ENCODE assay signal across 15 cellular contexts in the genomic region with DNA sequence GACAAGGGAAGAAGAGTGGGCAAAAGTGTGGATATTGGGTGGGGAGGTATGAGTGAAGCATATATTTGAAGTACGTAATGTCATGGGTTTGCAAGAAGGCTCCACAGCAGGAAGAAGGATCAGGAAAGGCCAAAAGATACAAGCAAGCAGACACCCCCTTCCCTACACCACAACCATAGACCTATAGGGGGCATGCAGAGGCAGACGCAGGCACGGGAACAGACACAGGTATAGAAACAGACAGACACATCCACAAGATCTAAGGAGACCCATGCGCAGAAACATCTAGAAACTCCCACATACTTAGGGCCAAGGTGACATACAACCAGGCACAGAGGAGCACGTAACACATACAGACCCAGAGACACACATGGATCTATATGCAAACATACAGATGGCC. TPM values are rescaled to one million over a fixed set of nuclear protein-coding genes. Genes with fewer than 3 reads are reported as not detected.
DNase-seq lines count a peak whose midpoint lies in the region; ATAC-seq and TF ChIP-seq lines count a peak whose summit lies in the region.
"Had no signal": no experiment of that assay in that cellular context is flagged by ENCODE, and none has a peak within 500 bp of the region (broad histone marks: within the 10 kb centered on the region; RNA-seq: fewer than 3 reads in every experiment).

No MANE protein-coding gene starts in this region.

- CTCF ChIA-PET in naive thymus-derived CD4-positive, alpha-beta T cell (lab: Charles Lee), result no interaction called here
- CTCF ChIA-PET in activated naive CD4-positive, alpha-beta T cell treated with anti-CD3 and anti-CD28 coated beads, Interleukin-2, amount 10 ng/mL, durations not matched to agents 7 days and 5 days (lab: Charles Lee), result no interaction called here

- H3K4me3 ChIP-seq in WERI-Rb-1 (ENCODE audit: low read depth, low read length) (no peak overlapping the region), fibroblast of villous mesenchyme (ENCODE audit: low read depth, low read length) (no peak overlapping the region), trophoblast cell (ENCODE audit: low read depth, low read length) (no peak overlapping the region)
- no peak overlapping the region for H3K4me3 ChIP-seq in naive thymus-derived CD4-positive, alpha-beta T cell (ENCODE audit: low read length)
- H3K4me3 ChIP-seq: adrenal gland had no signal

- no peak overlapping the region for H3K9ac ChIP-seq in trophoblast cell (ENCODE audit: low read length)

- H4K91ac ChIP-seq in trophoblast cell (ENCODE audit: low read depth, low read length), result no peak overlapping the region

- DNase-seq in ELF-1 (ENCODE audit: low read depth, low spot score), result peak; percentile 71
- DNase-seq in WERI-Rb-1, result peak; percentile 24
- peak; percentile 17 for DNase-seq in fibroblast of villous mesenchyme (ENCODE audit: low read depth)
- DNase-seq in trophoblast cell, result no peak
- no peak for DNase-seq in naive thymus-derived CD4-positive, alpha-beta T cell
- no peak for DNase-seq in KG1 (lab: John Stamatoyannopoulos, UW)
- DNase-seq in GM19240 (ENCODE audit: insufficient read length, low spot score), result no peak
- no peak for DNase-seq in activated naive CD4-positive, alpha-beta T cell treated with anti-CD3 and anti-CD28 coated beads, Interleukin-2, amount 10 ng/mL, durations not matched to agents 7 days and 5 days
- DNase-seq: activated CD4-positive, alpha-beta T cell treated with anti-CD3 and anti-CD28 coated beads for 4 hours; NCI-H1436; stimulated activated CD4-positive, alpha-beta T cell treated with anti-CD3 and anti-CD28 coated beads, Interleukin-2, amount 100 ng/mL, for 48 hours had no signal

- H4K8ac ChIP-seq in trophoblast cell (ENCODE audit: low read depth, low read length), result no peak overlapping the region

- H3K9me3 ChIP-seq in WERI-Rb-1 (ENCODE audit: severe bottlenecking) (no peaks in the 10 kb centered on the region), trophoblast cell (ENCODE audit: insufficient read depth, low read depth, low read length) (no peaks in the 10 kb centered on the region)
- no peaks in the 10 kb centered on the region for H3K9me3 ChIP-seq in naive thymus-derived CD4-positive, alpha-beta T cell (ENCODE audit: control insufficient read depth in 2 of 3, low read length in 3 of 3)
- H3K9me3 ChIP-seq: adrenal gland had no signal

- H2AK5ac ChIP-seq in trophoblast cell (ENCODE audit: low read length), result no peak overlapping the region

- H3K79me1 ChIP-seq in trophoblast cell (ENCODE audit: low read length), result peaks cover 10% of the 10 kb centered on the region

- ATAC-seq in naive thymus-derived CD4-positive, alpha-beta T cell, result no peak

- H3K27ac ChIP-seq in WERI-Rb-1 (no peak overlapping the region), trophoblast cell (ENCODE audit: low read depth, low read length) (peak overlapping the region; percentile 30)
- no peak overlapping the region for H3K27ac ChIP-seq in naive thymus-derived CD4-positive, alpha-beta T cell (ENCODE audit: low read depth, low read length)

- no peak overlapping the region for H3K4ac ChIP-seq in trophoblast cell (ENCODE audit: low read depth, low read length)

- H2BK120ac ChIP-seq in trophoblast cell (ENCODE audit: insufficient read depth, low read length, poor library complexity), result no peak overlapping the region

- no peak overlapping the region for H3K4me3 Mint-ChIP-seq in naive thymus-derived CD4-positive, alpha-beta T cell
- H3K4me3 Mint-ChIP-seq in activated naive CD4-positive, alpha-beta T cell treated with anti-CD3 and anti-CD28 coated beads, Interleukin-2, amount 10 ng/mL, durations not matched to agents 7 days and 5 days, result no peak overlapping the region
- H3K4me3 Mint-ChIP-seq: CD14-positive monocyte; dendritic cell treated with granulocyte-macrophage colony-stimulating factor and Interleukin-4, amounts not matched to agents 40 ng/mL and 50 ng/mL, for 4 days; T-helper 1 cell treated with Interleukin-12 subunit alpha and Interleukin-12 subunit beta and Interleukin-4 antibody, amounts not matched to agents 30 μg/mL and 1 μg/mL, for 36 hours had no signal

- H3K4me1 Mint-ChIP-seq in naive thymus-derived CD4-positive, alpha-beta T cell, result no peaks in the 10 kb centered on the region
- no peaks in the 10 kb centered on the region for H3K4me1 Mint-ChIP-seq in activated naive CD4-positive, alpha-beta T cell treated with anti-CD3 and anti-CD28 coated beads, Interleukin-2, amount 10 ng/mL, durations not matched to agents 7 days and 5 days
- H3K4me1 Mint-ChIP-seq: CD14-positive monocyte had no signal

- H3K23ac ChIP-seq in trophoblast cell (ENCODE audit: low read length), result no peak overlapping the region

- H3K27me3 Mint-ChIP-seq in naive thymus-derived CD4-positive, alpha-beta T cell, result peaks cover 0 to 2% (median 0%) of the 10 kb centered on the region in 5 donors
- peaks cover 8% of the 10 kb centered on the region for H3K27me3 Mint-ChIP-seq in activated naive CD4-positive, alpha-beta T cell treated with anti-CD3 and anti-CD28 coated beads, Interleukin-2, amount 10 ng/mL, durations not matched to agents 7 days and 5 days

- H3K4me1 ChIP-seq in trophoblast cell (ENCODE audit: control insufficient read depth in 1 of 2, insufficient read depth in 2 of 2, low read length in 2 of 2), result peaks cover 23 to 32% of the 10 kb centered on the region in 2 experiments
- H3K4me1 ChIP-seq in naive thymus-derived CD4-positive, alpha-beta T cell (ENCODE audit: control insufficient read depth in 2 of 2, insufficient read depth in 2 of 2, low read length in 2 of 2), result no peaks in the 10 kb centered on the region
- H3K4me1 ChIP-seq: adrenal gland had no signal

- POLR2A ChIA-PET in naive thymus-derived CD4-positive, alpha-beta T cell (lab: Charles Lee), result no interaction called here

- WGBS in trophoblast cell (ENCODE audit: extremely low coverage, insufficient coverage, insufficient read length), result no CpG with 5 or more reads among the region's 5 CpGs

- H4K12ac ChIP-seq in trophoblast cell (ENCODE audit: low read depth, low read length), result no peak overlapping the region

- no peaks in the 10 kb centered on the region for H3K36me3 Mint-ChIP-seq in naive thymus-derived CD4-positive, alpha-beta T cell
- no peaks in the 10 kb centered on the region for H3K36me3 Mint-ChIP-seq in activated naive CD4-positive, alpha-beta T cell treated with anti-CD3 and anti-CD28 coated beads, Interleukin-2, amount 10 ng/mL, durations not matched to agents 7 days and 5 days
- H3K36me3 Mint-ChIP-seq: CD14-positive monocyte had no signal

- H3K79me2 ChIP-seq in trophoblast cell (ENCODE audit: control insufficient read depth, insufficient read depth, low read length, poor library complexity), result peaks cover 1% of the 10 kb centered on the region

- H2AFZ ChIP-seq in trophoblast cell (ENCODE audit: insufficient read depth, low read length, poor library complexity), result no peak overlapping the region

- intact Hi-C loops in naive thymus-derived CD4-positive, alpha-beta T cell (cut with micrococcal nuclease), result no loop called here

- no peak overlapping the region for H3K4me2 ChIP-seq in trophoblast cell (ENCODE audit: low read length)

- no peak overlapping the region for H2BK5ac ChIP-seq in trophoblast cell (ENCODE audit: low read depth, low read length, poor library complexity)

- H3K14ac ChIP-seq in trophoblast cell (ENCODE audit: low read length), result no peak overlapping the region

- H3K27ac Mint-ChIP-seq in naive thymus-derived CD4-positive, alpha-beta T cell, result peak overlapping the region in 2 of 9 donors; percentile 48 to 53
- H3K27ac Mint-ChIP-seq in activated naive CD4-positive, alpha-beta T cell treated with anti-CD3 and anti-CD28 coated beads, Interleukin-2, amount 10 ng/mL, durations not matched to agents 7 days and 5 days, result no peak overlapping the region
- H3K27ac Mint-ChIP-seq: CD14-positive monocyte; dendritic cell treated with granulocyte-macrophage colony-stimulating factor and Interleukin-4, amounts not matched to agents 40 ng/mL and 50 ng/mL, for 4 days; T-helper 1 cell treated with Interleukin-12 subunit alpha and Interleukin-12 subunit beta and Interleukin-4 antibody, amounts not matched to agents 30 μg/mL and 1 μg/mL, for 36 hours had no signal

- TF ChIP-seq CTCF in WERI-Rb-1 (IDR thresholded peaks at IDR 0.05; ENCODE audit: low read depth, low read length) (no peak; the same call in 1 of the 2 replicates), fibroblast of villous mesenchyme (IDR thresholded peaks at IDR 0.05; ENCODE audit: insufficient read depth, low read depth, low read length) (peak; percentile 25)

- no peaks in the 10 kb centered on the region for H3K9me3 Mint-ChIP-seq in naive thymus-derived CD4-positive, alpha-beta T cell
- no peaks in the 10 kb centered on the region for H3K9me3 Mint-ChIP-seq in activated naive CD4-positive, alpha-beta T cell treated with anti-CD3 and anti-CD28 coated beads, Interleukin-2, amount 10 ng/mL, durations not matched to agents 7 days and 5 days
- H3K9me3 Mint-ChIP-seq: dendritic cell treated with granulocyte-macrophage colony-stimulating factor and Interleukin-4, amounts not matched to agents 40 ng/mL and 50 ng/mL, for 4 days; T-helper 1 cell treated with Interleukin-12 subunit alpha and Interleukin-12 subunit beta and Interleukin-4 antibody, amounts not matched to agents 30 μg/mL and 1 μg/mL, for 36 hours had no signal

- H2BK12ac ChIP-seq in trophoblast cell (ENCODE audit: low read length), result no peak overlapping the region

- no peak overlapping the region for H3K18ac ChIP-seq in trophoblast cell (ENCODE audit: low read length)

- H3K36me3 ChIP-seq in WERI-Rb-1 (no peaks in the 10 kb centered on the region), trophoblast cell (ENCODE audit: control insufficient read depth in 1 of 2, insufficient read depth in 2 of 2, low read length in 2 of 2) (no peaks in the 10 kb centered on the region)
- no peaks in the 10 kb centered on the region for H3K36me3 ChIP-seq in naive thymus-derived CD4-positive, alpha-beta T cell (ENCODE audit: control insufficient read depth in 2 of 3, insufficient read depth in 3 of 3, low read length in 3 of 3)
- H3K36me3 ChIP-seq: adrenal gland had no signal

- H3K27me3 ChIP-seq in WERI-Rb-1 (ENCODE audit: insufficient read depth, low read depth, severe bottlenecking) (no peaks in the 10 kb centered on the region), trophoblast cell (ENCODE audit: insufficient read depth, low read length) (no peaks in the 10 kb centered on the region)
- H3K27me3 ChIP-seq in naive thymus-derived CD4-positive, alpha-beta T cell (ENCODE audit: control insufficient read depth in 2 of 2, insufficient read depth in 2 of 2, low read length in 2 of 2), result no peaks in the 10 kb centered on the region
- H3K27me3 ChIP-seq: adrenal gland had no signal

RNA-seq across cellular contexts. Expression of a gene that starts 14.3 kb away (rescaled TPM):
- total RNA-seq in fibroblast of villous mesenchyme, result 10.4 and 11.0 TPM in 2 replicates
- polyA plus RNA-seq in trophoblast cell (2013), result 14.1 and 15.3 TPM in 2 replicates
- total RNA-seq in naive thymus-derived CD4-positive, alpha-beta T cell, result under 1 TPM in 2 of 5 experiments, not detected in 3; 0.07 to 0.11 TPM
- polyA plus RNA-seq in naive thymus-derived CD4-positive, alpha-beta T cell, result 1 to 10 TPM; 1.0 to 1.1 TPM

RNA-seq across cellular contexts. Expression of a gene that starts 41.5 kb away (rescaled TPM):
- 9.3 and 12.1 TPM in 2 replicates for total RNA-seq in fibroblast of villous mesenchyme
- polyA plus RNA-seq in trophoblast cell (2013), result 21.6 and 22.9 TPM in 2 replicates
- total RNA-seq in naive thymus-derived CD4-positive, alpha-beta T cell, result 10 to 100 TPM; 33.6 to 43.3 (median 40.5) TPM
- polyA plus RNA-seq in naive thymus-derived CD4-positive, alpha-beta T cell, result 10 to 100 TPM; 69.1 to 78.8 TPM

RNA-seq across cellular contexts. Expression of a gene that starts 48.3 kb away (rescaled TPM):
- total RNA-seq in fibroblast of villous mesenchyme, result 39.9 and 49.2 TPM in 2 replicates
- polyA plus RNA-seq in trophoblast cell (2013), result 15.0 and 17.0 TPM in 2 replicates
- 10 to 100 TPM; 32.8 to 55.4 (median 41.8) TPM for total RNA-seq in naive thymus-derived CD4-positive, alpha-beta T cell
- 10 to 100 TPM; 32.9 to 60.9 TPM for polyA plus RNA-seq in naive thymus-derived CD4-positive, alpha-beta T cell

Comparison
In these comparisons a context has a peak if more than half of its experiments do, and no peak if none do; other contexts are left out.
1. DNase-seq: peak in ELF-1 (single experiment), WERI-Rb-1 (single experiment) and fibroblast of villous mesenchyme (single experiment); none in trophoblast cell (0 of 2), naive thymus-derived CD4-positive, alpha-beta T cell (0 of 9), KG1 (single experiment), GM19240 (single experiment) and activated naive CD4-positive, alpha-beta T cell treated with anti-CD3 and anti-CD28 coated beads, Interleukin-2, amount 10 ng/mL, durations not matched to agents 7 days and 5 days (single experiment).
2. RNA of a gene that starts 14.3 kb away (total RNA-seq): 10.4 to 11.0 TPM in fibroblast of villous mesenchyme; 0.07 to 0.11 TPM in naive thymus-derived CD4-positive, alpha-beta T cell; every median in the first group is over 10 times any median in the second.